In genomic region chr9:86891091-86891490, GRCh38 we compare ENCODE assay signal across 32 cellular contexts. TPM values are rescaled to one million over a fixed set of nuclear protein-coding genes. Genes with fewer than 3 reads are reported as not detected.
"Had no signal": no experiment of that assay in that cellular context is flagged by ENCODE, and none has a peak within 500 bp of the region (broad histone marks: within the 10 kb centered on the region; RNA-seq: fewer than 3 reads in every experiment).

No MANE protein-coding gene starts in this region.

- H3K9me3 ChIP-seq: adrenal gland, body of pancreas, breast epithelium, SJSA1, SK-N-SH had no signal

- H3K4me1 ChIP-seq: adrenal gland, body of pancreas, breast epithelium had no signal

- H3K9ac ChIP-seq: SK-N-SH had no signal

- DNase-seq: activated B cell treated with CpG ODN at 0.5 μM for 24 hours; activated CD4-positive, alpha-beta memory T cell treated with anti-CD3 and anti-CD28 coated beads for 36 hours; activated CD4-positive, alpha-beta T cell treated with anti-CD3 and anti-CD28 coated beads for 4 hours; activated CD4-positive, alpha-beta T cell treated with anti-CD3 and anti-CD28 coated beads, Interleukin-2, amount 50 U/mL, for 1 hour; activated CD4-positive, CD25-positive, alpha-beta regulatory T cell treated with anti-CD3 and anti-CD28 coated beads, Interleukin-2, amount 50 U/mL, for 72 hours; activated CD8-positive, alpha-beta memory T cell treated with anti-CD3 and anti-CD28 coated beads, Interleukin-2, amount 50 U/mL, for 48 hours; activated effector memory CD4-positive, alpha-beta T cell treated with anti-CD3 and anti-CD28 coated beads, Interleukin-2, amount 50 U/mL, for 16 hours; activated naive CD4-positive, alpha-beta T cell treated with Interleukin-2 at 50 U/mL for 16 hours; activated naive CD8-positive, alpha-beta T cell treated with anti-CD3 and anti-CD28 coated beads, Interleukin-2, amount 10 ng/mL, durations not matched to agents 7 days and 5 days; activated T-cell treated with anti-CD3 and anti-CD28 coated beads, Interleukin-2, amount 50 U/mL, for 1 hour; activated T-cell treated with anti-CD3 and anti-CD28 coated beads, Interleukin-2, amount 50 U/mL, for 72 hours; adrenal gland; body of pancreas; caudate nucleus; cerebellar nuclear complex; MM.1S; MV-4-11; NCI-H1092; NCI-H1436 treated with DMSO at 0.1 percent for 48 hours; NCI-H1694 treated with DMSO at 0.1 percent for 48 hours; NCI-H2029; NCI-H2227 treated with DMSO at 0.1 percent for 48 hours; NCI-H446 treated with DMSO at 0.1 percent for 48 hours; NCI-H524; RPMI8226; SHP77 treated with DMSO at 0.1 percent for 48 hours; SK-N-SH; T-cell; T-helper 17 cell had no signal

- H3K4me2 ChIP-seq: SK-N-SH had no signal

- H3K4me3 ChIP-seq: adrenal gland, body of pancreas, breast epithelium, SJSA1 had no signal

- H3K27me3 ChIP-seq: adrenal gland, body of pancreas, breast epithelium, SJSA1 had no signal

- H3K27ac ChIP-seq: adrenal gland, body of pancreas, breast epithelium, SJSA1, VCaP had no signal

- H3K36me3 ChIP-seq: adrenal gland, breast epithelium, SJSA1 had no signal

RNA-seq across cellular contexts. Expression of gene GAS1, which starts 56.2 kb away (rescaled TPM):
- total RNA-seq: activated B cell treated with CpG ODN at 0.5 μM for 24 hours had no signal
